In the genomic region with DNA sequence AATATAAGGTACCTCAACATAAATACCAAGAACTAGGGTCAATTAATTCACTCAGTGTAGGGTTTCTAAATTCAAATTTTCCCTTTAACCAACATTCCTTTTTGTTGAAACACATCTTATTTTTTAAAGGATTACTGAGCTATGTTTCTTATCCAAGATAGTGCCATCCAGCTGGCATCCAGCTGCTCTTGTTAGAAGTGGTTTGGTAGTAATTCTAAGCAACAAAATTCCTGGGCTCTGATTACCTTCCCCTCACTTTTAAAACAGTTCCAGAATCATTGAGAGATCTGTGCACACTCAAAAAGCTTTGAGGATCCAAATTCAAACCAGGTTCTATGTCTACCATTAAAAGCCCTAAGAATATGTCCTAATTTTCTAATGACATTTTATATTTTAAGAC, we compare ENCODE assay signal across 21 cellular contexts.
"Had no signal": no experiment of that assay in that cellular context is flagged by ENCODE, and none has a peak within 500 bp of the region (broad histone marks: within the 10 kb centered on the region; RNA-seq: fewer than 3 reads in every experiment).

No MANE protein-coding gene starts in this region.

- DNase-seq: activated CD4-positive, alpha-beta T cell treated with anti-CD3 and anti-CD28 coated beads, Interleukin-2, amount 50 U/mL, for 48 hours; activated CD8-positive, alpha-beta memory T cell treated with anti-CD3 and anti-CD28 coated beads, Interleukin-2, amount 10 ng/mL, durations not matched to agents 7 days and 5 days; activated naive CD8-positive, alpha-beta T cell treated with anti-CD3 and anti-CD28 coated beads for 36 hours; caudate nucleus; colonic mucosa; erythroblast; heart right ventricle; left ventricle myocardium inferior; mucosa of descending colon; naive thymus-derived CD4-positive, alpha-beta T cell; pancreas; right lobe of liver; small intestine; stimulated activated CD4-positive, alpha-beta T cell treated with anti-CD3 and anti-CD28 coated beads, Interleukin-4, amount 100 ng/mL, for 1 hour; stimulated activated naive CD8-positive, alpha-beta T cell treated with anti-CD3 and anti-CD28 coated beads, Interleukin-15, amount 100 ng/mL, for 72 hours; transverse colon had no signal

- H3K36me3 ChIP-seq: colonic mucosa, gastroesophageal sphincter, heart right ventricle, left ventricle myocardium inferior, pancreas, right lobe of liver, suprapubic skin, transverse colon, vagina had no signal

- H3K9me3 ChIP-seq: colonic mucosa, gastroesophageal sphincter, pancreas, right lobe of liver, suprapubic skin, vagina had no signal

- H3K27ac ChIP-seq: colonic mucosa, gastroesophageal sphincter, heart right ventricle, left ventricle myocardium inferior, pancreas, right lobe of liver, suprapubic skin, transverse colon, vagina had no signal

- H3K36me3 Mint-ChIP-seq: activated CD8-positive, alpha-beta memory T cell treated with anti-CD3 and anti-CD28 coated beads, Interleukin-2, amount 10 ng/mL, durations not matched to agents 7 days and 5 days; activated naive CD8-positive, alpha-beta T cell treated with anti-CD3 and anti-CD28 coated beads for 36 hours; naive thymus-derived CD4-positive, alpha-beta T cell had no signal

- H3K27me3 Mint-ChIP-seq: activated CD8-positive, alpha-beta memory T cell treated with anti-CD3 and anti-CD28 coated beads, Interleukin-2, amount 10 ng/mL, durations not matched to agents 7 days and 5 days; activated naive CD8-positive, alpha-beta T cell treated with anti-CD3 and anti-CD28 coated beads for 36 hours; brain; naive thymus-derived CD4-positive, alpha-beta T cell; stimulated activated naive CD8-positive, alpha-beta T cell treated with anti-CD3 and anti-CD28 coated beads, Interleukin-15, amount 100 ng/mL, for 72 hours had no signal

- H3K4me1 Mint-ChIP-seq: activated CD8-positive, alpha-beta memory T cell treated with anti-CD3 and anti-CD28 coated beads, Interleukin-2, amount 10 ng/mL, durations not matched to agents 7 days and 5 days; activated naive CD8-positive, alpha-beta T cell treated with anti-CD3 and anti-CD28 coated beads for 36 hours; naive thymus-derived CD4-positive, alpha-beta T cell; stimulated activated naive CD8-positive, alpha-beta T cell treated with anti-CD3 and anti-CD28 coated beads, Interleukin-15, amount 100 ng/mL, for 72 hours had no signal

- H3K4me3 ChIP-seq: colonic mucosa, gastroesophageal sphincter, heart right ventricle, left ventricle myocardium inferior, mucosa of descending colon, pancreas, right lobe of liver, suprapubic skin, transverse colon, vagina had no signal

- H3K27me3 ChIP-seq: colonic mucosa, gastroesophageal sphincter, heart right ventricle, right lobe of liver, suprapubic skin, transverse colon, vagina had no signal

- H3K4me3 Mint-ChIP-seq: activated CD8-positive, alpha-beta memory T cell treated with anti-CD3 and anti-CD28 coated beads, Interleukin-2, amount 10 ng/mL, durations not matched to agents 7 days and 5 days; activated naive CD8-positive, alpha-beta T cell treated with anti-CD3 and anti-CD28 coated beads for 36 hours; brain; stimulated activated naive CD8-positive, alpha-beta T cell treated with anti-CD3 and anti-CD28 coated beads, Interleukin-15, amount 100 ng/mL, for 72 hours; T-helper 2 cell treated with Interferon-gamma antibody and Interleukin-4, amounts not matched to agents 5 μg/mL and 100 μg/mL, for 36 hours had no signal

- H3K27ac Mint-ChIP-seq: activated CD8-positive, alpha-beta memory T cell treated with anti-CD3 and anti-CD28 coated beads, Interleukin-2, amount 10 ng/mL, durations not matched to agents 7 days and 5 days; activated naive CD8-positive, alpha-beta T cell treated with anti-CD3 and anti-CD28 coated beads for 36 hours; naive thymus-derived CD4-positive, alpha-beta T cell; stimulated activated naive CD8-positive, alpha-beta T cell treated with anti-CD3 and anti-CD28 coated beads, Interleukin-15, amount 100 ng/mL, for 72 hours; T-helper 2 cell treated with Interferon-gamma antibody and Interleukin-4, amounts not matched to agents 5 μg/mL and 100 μg/mL, for 36 hours had no signal

- H3K4me1 ChIP-seq: colonic mucosa, heart right ventricle, left ventricle myocardium inferior, pancreas, right lobe of liver, suprapubic skin, transverse colon, vagina had no signal
